Comparison of ENCODE assay signal across 8 cellular contexts in genomic region chr1:100352267-100353072, GRCh38. TPM values are rescaled to one million over a fixed set of nuclear protein-coding genes. Genes with fewer than 3 reads are reported as not detected.
DNase-seq lines count a peak whose midpoint lies in the region; TF ChIP-seq lines count a peak whose summit lies in the region.

A gene with protein sequence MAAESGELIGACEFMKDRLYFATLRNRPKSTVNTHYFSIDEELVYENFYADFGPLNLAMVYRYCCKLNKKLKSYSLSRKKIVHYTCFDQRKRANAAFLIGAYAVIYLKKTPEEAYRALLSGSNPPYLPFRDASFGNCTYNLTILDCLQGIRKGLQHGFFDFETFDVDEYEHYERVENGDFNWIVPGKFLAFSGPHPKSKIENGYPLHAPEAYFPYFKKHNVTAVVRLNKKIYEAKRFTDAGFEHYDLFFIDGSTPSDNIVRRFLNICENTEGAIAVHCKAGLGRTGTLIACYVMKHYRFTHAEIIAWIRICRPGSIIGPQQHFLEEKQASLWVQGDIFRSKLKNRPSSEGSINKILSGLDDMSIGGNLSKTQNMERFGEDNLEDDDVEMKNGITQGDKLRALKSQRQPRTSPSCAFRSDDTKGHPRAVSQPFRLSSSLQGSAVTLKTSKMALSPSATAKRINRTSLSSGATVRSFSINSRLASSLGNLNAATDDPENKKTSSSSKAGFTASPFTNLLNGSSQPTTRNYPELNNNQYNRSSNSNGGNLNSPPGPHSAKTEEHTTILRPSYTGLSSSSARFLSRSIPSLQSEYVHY (plus strand): TSS chr1:100352506. CDS start chr1:100352955, 449 bp downstream.

- CTCF ChIA-PET in HEK293T (lab: Yijun Ruan, JAX): interaction anchor here (1.6 kb wide), 1 partner anchor 107 kb away, joined by 4 read pairs; no protein-coding TSS in a partner anchor
- CTCF ChIA-PET in activated naive CD4-positive, alpha-beta T cell treated with anti-CD3 and anti-CD28 coated beads, Interleukin-2, amount 10 ng/mL, durations not matched to agents 7 days and 5 days (lab: Charles Lee): interaction anchor here (1.0 to 3.4 kb wide), 8 partner anchors 11 to 108 kb away, joined by 3 to 25 read pairs (median 4); no protein-coding TSS in a partner anchor

- peak within 1 kb of the TSS; percentile 69 for H3K27ac ChIP-seq in temporal lobe (ENCODE audit: low read depth, low read length)

- H3K36me3 Mint-ChIP-seq in activated naive CD4-positive, alpha-beta T cell treated with anti-CD3 and anti-CD28 coated beads, Interleukin-2, amount 10 ng/mL, durations not matched to agents 7 days and 5 days: peaks cover 44% of the 10 kb centered on the region

- H3K9me3 Mint-ChIP-seq in activated naive CD4-positive, alpha-beta T cell treated with anti-CD3 and anti-CD28 coated beads, Interleukin-2, amount 10 ng/mL, durations not matched to agents 7 days and 5 days: no peaks in the 10 kb centered on the region

- peak within 1 kb of the TSS; percentile 92 for H3K4me3 Mint-ChIP-seq in activated naive CD4-positive, alpha-beta T cell treated with anti-CD3 and anti-CD28 coated beads, Interleukin-2, amount 10 ng/mL, durations not matched to agents 7 days and 5 days

- DNase-seq in GM04503 (ENCODE audit: low read depth) (peak; percentile 77), HEK293T (ENCODE audit: extremely low spot score) (peak; percentile 94), MV-4-11 (lab: John Stamatoyannopoulos, UW) (peak; percentile 88), SK-N-DZ (ENCODE audit: low spot score) (peak; percentile 95), globus pallidus (ENCODE audit: low spot score) (peak; percentile 89), occipital lobe (lab: John Stamatoyannopoulos, UW) (peak; percentile 85)
- peak; percentile 93 for DNase-seq in activated naive CD4-positive, alpha-beta T cell treated with anti-CD3 and anti-CD28 coated beads, Interleukin-2, amount 10 ng/mL, durations not matched to agents 7 days and 5 days

- H3K27ac Mint-ChIP-seq in activated naive CD4-positive, alpha-beta T cell treated with anti-CD3 and anti-CD28 coated beads, Interleukin-2, amount 10 ng/mL, durations not matched to agents 7 days and 5 days: peak within 1 kb of the TSS; percentile 98

- peaks cover 3% of the 10 kb centered on the region for H3K27me3 Mint-ChIP-seq in activated naive CD4-positive, alpha-beta T cell treated with anti-CD3 and anti-CD28 coated beads, Interleukin-2, amount 10 ng/mL, durations not matched to agents 7 days and 5 days

- POLR2A ChIA-PET in HEK293T (lab: Yijun Ruan, JAX): interaction anchor here (0.6 to 3.4 kb wide), 9 partner anchors 10 to 219 kb away, joined by 3 to 23 read pairs (median 4); partner anchors contain the start of genes DBT, RTCA, SASS6 and TRMT13

- peaks cover 42% of the 10 kb centered on the region for H3K4me1 Mint-ChIP-seq in activated naive CD4-positive, alpha-beta T cell treated with anti-CD3 and anti-CD28 coated beads, Interleukin-2, amount 10 ng/mL, durations not matched to agents 7 days and 5 days

TF ChIP-seq in HEK293T, 16 proteins besides CTCF, POLR2A, EP300 and RAD21:
- TF ChIP-seq, protein P1, sequence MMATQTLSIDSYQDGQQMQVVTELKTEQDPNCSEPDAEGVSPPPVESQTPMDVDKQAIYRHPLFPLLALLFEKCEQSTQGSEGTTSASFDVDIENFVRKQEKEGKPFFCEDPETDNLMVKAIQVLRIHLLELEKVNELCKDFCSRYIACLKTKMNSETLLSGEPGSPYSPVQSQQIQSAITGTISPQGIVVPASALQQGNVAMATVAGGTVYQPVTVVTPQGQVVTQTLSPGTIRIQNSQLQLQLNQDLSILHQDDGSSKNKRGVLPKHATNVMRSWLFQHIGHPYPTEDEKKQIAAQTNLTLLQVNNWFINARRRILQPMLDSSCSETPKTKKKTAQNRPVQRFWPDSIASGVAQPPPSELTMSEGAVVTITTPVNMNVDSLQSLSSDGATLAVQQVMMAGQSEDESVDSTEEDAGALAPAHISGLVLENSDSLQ (IDR thresholded peaks at IDR 0.05): no peak
- TF ChIP-seq ARNT (IDR thresholded peaks at IDR 0.05) (no peak), SP1 (IDR thresholded peaks at IDR 0.05) (no peak), TARDBP (IDR thresholded peaks at IDR 0.05) (no peak)

RNA-seq across cellular contexts. Expression of the gene that starts here (rescaled TPM):
- polyA plus RNA-seq in SK-N-DZ (2014; cell fraction: cytosol; rRNA removed): 6.2 and 7.1 TPM in 2 replicates
- polyA plus RNA-seq in SK-N-DZ (2014; cell fraction: nucleus; rRNA removed): 9.1 and 9.9 TPM in 2 replicates
- total RNA-seq in occipital lobe (5.1 TPM), temporal lobe (3.2 TPM)

Comparison
In these comparisons a context has a peak if more than half of its experiments do, and no peak if none do; other contexts are left out.
1. Peak in every context shown above with its lines: DNase-seq and H3K27ac ChIP-seq.